19 cellular contexts compared by ENCODE assay signal in the genomic region with DNA sequence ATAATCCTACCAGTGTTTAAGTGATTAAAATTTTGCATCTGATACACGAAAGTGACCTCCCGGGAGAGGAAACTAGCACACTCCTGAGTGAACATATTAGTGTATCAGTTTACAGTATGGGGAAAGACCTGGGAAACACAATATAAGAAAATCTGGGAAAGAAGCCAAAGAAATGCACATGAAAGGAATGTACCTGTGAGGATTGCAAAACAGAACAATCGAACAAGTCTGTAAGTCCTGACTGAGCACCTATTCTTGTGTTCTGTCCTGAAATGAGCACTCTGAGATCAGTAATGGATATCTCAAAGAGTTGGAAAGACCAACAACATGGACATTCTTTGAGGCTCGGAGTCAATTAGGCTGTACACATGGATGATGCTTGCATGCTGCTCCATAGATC.
"Had no signal": no experiment of that assay in that cellular context is flagged by ENCODE, and none has a peak within 500 bp of the region (broad histone marks: within the 10 kb centered on the region; RNA-seq: fewer than 3 reads in every experiment).

No MANE protein-coding gene starts in this region.

- H3K27me3 ChIP-seq: cardiac muscle cell, left lung, transverse colon had no signal

- H3K4me1 ChIP-seq: left lung, transverse colon had no signal

- H3K27ac ChIP-seq: cardiac muscle cell, left lung, transverse colon had no signal

- H3K36me3 ChIP-seq: cardiac muscle cell, left lung, transverse colon had no signal

- H3K4me3 ChIP-seq: cardiac muscle cell, left lung, lung, transverse colon had no signal

- H3K9me3 ChIP-seq: left lung, transverse colon had no signal

- ATAC-seq: activated T-cell treated with anti-CD3 and anti-CD28 coated beads, Interleukin-2, amount 50 U/mL, for 72 hours; left lung; naive thymus-derived CD4-positive, alpha-beta T cell; stimulated activated naive B cell treated with anti-CD40 and anti-IgM and Interleukin-4, amounts not matched to agents 10 μg/mL and 1 μg/mL and 100 μg/mL, for 72 hours had no signal

- DNase-seq: activated CD4-positive, alpha-beta memory T cell treated with anti-CD3 and anti-CD28 coated beads, Interleukin-2, amount 10 ng/mL, durations not matched to agents 7 days and 5 days; activated CD4-positive, alpha-beta T cell treated with anti-CD3 and anti-CD28 coated beads for 48 hours; activated effector memory CD4-positive, alpha-beta T cell treated with Interleukin-2 at 50 U/mL for 16 hours; activated naive CD4-positive, alpha-beta T cell treated with anti-CD3 and anti-CD28 coated beads for 36 hours; activated naive CD8-positive, alpha-beta T cell treated with anti-CD3 and anti-CD28 coated beads, Interleukin-2, amount 10 ng/mL, durations not matched to agents 7 days and 5 days; activated T-cell treated with anti-CD3 and anti-CD28 coated beads, Interleukin-2, amount 50 U/mL, for 72 hours; amygdala; erythroblast; foreskin fibroblast; left lung; naive thymus-derived CD4-positive, alpha-beta T cell; occipital lobe; posterior cingulate gyrus; stimulated activated CD4-positive, alpha-beta T cell treated with anti-CD3 and anti-CD28 coated beads, Interleukin-2, amount 100 ng/mL, for 48 hours; stimulated activated CD8-positive, alpha-beta memory T cell treated with anti-CD3 and anti-CD28 coated beads, Interleukin-4, amount 100 ng/mL, for 48 hours; stimulated activated naive B cell treated with anti-CD40 and anti-IgM and Interleukin-4, amounts not matched to agents 10 μg/mL and 1 μg/mL and 100 μg/mL, for 72 hours; transverse colon had no signal
